Comparison of ENCODE assay signal across 13 cellular contexts in genomic region chr19:17748884-17749638, GRCh38. TPM values are rescaled to one million over a fixed set of nuclear protein-coding genes. Genes with fewer than 3 reads are reported as not detected.
A peak's percentile ranks its signal among the peaks of the same experiment; 100 is the strongest.
DNase-seq lines count a peak whose midpoint lies in the region; ATAC-seq, FAIRE-seq and TF ChIP-seq lines count a peak whose summit lies in the region.
"Had no signal": no experiment of that assay in that cellular context is flagged by ENCODE, and none has a peak within 500 bp of the region (broad histone marks: within the 10 kb centered on the region; RNA-seq: fewer than 3 reads in every experiment).

No MANE protein-coding gene starts in this region.

- TF ChIP-seq CTCF in astrocyte (IDR thresholded peaks at IDR 0.05; ENCODE audit: insufficient read depth, low read depth, low read length) (no peak), nephron progenitor cell (IDR thresholded peaks at IDR 0.05) (no peak), upper lobe of right lung (IDR thresholded peaks at IDR 0.05) (no peak)

- H3K9me3 ChIP-seq in CD8-positive, alpha-beta memory T cell (ENCODE audit: low read length), result no peaks in the 10 kb centered on the region
- H3K9me3 ChIP-seq in astrocyte (ENCODE audit: insufficient read depth, low read depth, low read length) (no peaks in the 10 kb centered on the region), upper lobe of right lung (no peaks in the 10 kb centered on the region)
- H3K9me3 ChIP-seq: suprapubic skin had no signal

- H3K79me2 ChIP-seq in astrocyte (ENCODE audit: insufficient read depth, low read length), result no peaks in the 10 kb centered on the region

- POLR2A ChIA-PET in CD8-positive, alpha-beta memory T cell (lab: Charles Lee), result interaction anchor here (1.6 kb wide), 1 partner anchor 30 kb away, joined by 4 read pairs; the partner anchor contains the start of gene MAP1S

- peak overlapping the region; percentile 54 for H3K4me3 ChIP-seq in CD8-positive, alpha-beta memory T cell (ENCODE audit: low read length)
- H3K4me3 ChIP-seq in astrocyte (ENCODE audit: insufficient read depth, low read depth, low read length) (no peak overlapping the region), upper lobe of right lung (no peak overlapping the region)

- H3K27ac Mint-ChIP-seq in CD8-positive, alpha-beta memory T cell, result peak overlapping the region; percentile 71 to 98 (median 96)
- H3K27ac Mint-ChIP-seq in IgD-negative memory B cell (peak overlapping the region; percentile 72 to 94 (median 88)), astrocyte (ENCODE audit: unreplicated experiment) (peak overlapping the region; percentile 41), nephron progenitor cell (no peak overlapping the region)

- no peaks in the 10 kb centered on the region for H3K36me3 ChIP-seq in CD8-positive, alpha-beta memory T cell (ENCODE audit: insufficient read depth, low read length)
- H3K36me3 ChIP-seq in astrocyte (ENCODE audit: insufficient read depth, low read length) (no peaks in the 10 kb centered on the region), upper lobe of right lung (no peaks in the 10 kb centered on the region)
- H3K36me3 ChIP-seq: suprapubic skin had no signal

- no peaks in the 10 kb centered on the region for H3K27me3 ChIP-seq in CD8-positive, alpha-beta memory T cell (ENCODE audit: insufficient read depth, low read length, poor library complexity, severe bottlenecking)
- no peaks in the 10 kb centered on the region for H3K27me3 ChIP-seq in astrocyte (ENCODE audit: insufficient read depth, low read length)
- no peaks in the 10 kb centered on the region for H3K27me3 ChIP-seq in upper lobe of right lung
- H3K27me3 ChIP-seq: suprapubic skin had no signal

- H3K4me3 Mint-ChIP-seq in CD8-positive, alpha-beta memory T cell, result peak overlapping the region; percentile 87 to 98 (median 95)
- H3K4me3 Mint-ChIP-seq in IgD-negative memory B cell (peak overlapping the region; percentile 76 to 94 (median 84)), astrocyte (ENCODE audit: unreplicated experiment) (peak overlapping the region; percentile 0), nephron progenitor cell (peak overlapping the region; percentile 49)

- peaks cover 44 to 56% (median 44%) of the 10 kb centered on the region in 3 donors for H3K4me1 Mint-ChIP-seq in CD8-positive, alpha-beta memory T cell
- H3K4me1 Mint-ChIP-seq in IgD-negative memory B cell (peaks cover 29 to 39% (median 37%) of the 10 kb centered on the region in 3 donors), astrocyte (ENCODE audit: low read depth, unreplicated experiment) (no peaks in the 10 kb centered on the region), nephron progenitor cell (peaks cover 15% of the 10 kb centered on the region)

- intact Hi-C loops in upper lobe of right lung (cut with DNase I), result no loop called here

- ATAC-seq in GM19455 (IDR thresholded peaks at IDR 0.05; ENCODE audit: unreplicated experiment) (no peak), upper lobe of right lung (no peak)
- ATAC-seq: PC-3, sciatic nerve had no signal

- no peak overlapping the region for H3K9ac ChIP-seq in astrocyte (ENCODE audit: low read length)

- no peaks in the 10 kb centered on the region for H3K9me3 Mint-ChIP-seq in CD8-positive, alpha-beta memory T cell
- H3K9me3 Mint-ChIP-seq in IgD-negative memory B cell, result no peaks in the 10 kb centered on the region
- no peaks in the 10 kb centered on the region for H3K9me3 Mint-ChIP-seq in astrocyte (ENCODE audit: unreplicated experiment)
- no peaks in the 10 kb centered on the region for H3K9me3 Mint-ChIP-seq in nephron progenitor cell

- peaks cover 48% of the 10 kb centered on the region for H3K4me1 ChIP-seq in CD8-positive, alpha-beta memory T cell (ENCODE audit: insufficient read depth, low read length)
- H3K4me1 ChIP-seq in astrocyte (ENCODE audit: insufficient read depth, low read length) (no peaks in the 10 kb centered on the region), upper lobe of right lung (peaks cover 11% of the 10 kb centered on the region)

- CTCF ChIA-PET in CD8-positive, alpha-beta memory T cell (lab: Charles Lee), result interaction anchor here (1.2 to 2.2 kb wide), 3 partner anchors 17 to 106 kb away, joined by 3 to 5 read pairs (median 4); no protein-coding TSS in a partner anchor

- H3K27ac ChIP-seq in CD8-positive, alpha-beta memory T cell (ENCODE audit: low read depth, low read length), result no peak overlapping the region
- H3K27ac ChIP-seq in astrocyte (ENCODE audit: low read depth, low read length) (no peak overlapping the region), upper lobe of right lung (no peak overlapping the region)
- H3K27ac ChIP-seq: suprapubic skin had no signal

- H3K27me3 Mint-ChIP-seq in CD8-positive, alpha-beta memory T cell, result no peaks in the 10 kb centered on the region
- H3K27me3 Mint-ChIP-seq in IgD-negative memory B cell (no peaks in the 10 kb centered on the region), astrocyte (ENCODE audit: low read depth, unreplicated experiment) (peaks cover 16% of the 10 kb centered on the region), nephron progenitor cell (ENCODE audit: low read depth, poor library complexity) (peaks cover 18% of the 10 kb centered on the region)

- no peak overlapping the region for H2AFZ ChIP-seq in astrocyte (ENCODE audit: low read depth, low read length)

- no peak overlapping the region for H3K4me2 ChIP-seq in astrocyte (ENCODE audit: low read length)

- FAIRE-seq in astrocyte (lab: Jason Lieb, UNC), result no peak
- FAIRE-seq: endometrium had no signal

- peaks cover 0 to 13% (median 2%) of the 10 kb centered on the region in 3 donors for H3K36me3 Mint-ChIP-seq in CD8-positive, alpha-beta memory T cell
- H3K36me3 Mint-ChIP-seq in IgD-negative memory B cell (no peaks in the 10 kb centered on the region), astrocyte (ENCODE audit: low read depth, unreplicated experiment) (no peaks in the 10 kb centered on the region), nephron progenitor cell (ENCODE audit: low read depth) (no peaks in the 10 kb centered on the region)

- no peaks in the 10 kb centered on the region for H4K20me1 ChIP-seq in astrocyte (ENCODE audit: insufficient read depth, low read length)

- no peak for DNase-seq in CD8-positive, alpha-beta memory T cell
- DNase-seq in astrocyte (ENCODE audit: low read depth) (no peak), nephron progenitor cell (no peak), upper lobe of right lung (no peak)
- no peak for DNase-seq in NK-92 treated with Interleukin-12 subunit alpha and Interleukin-12 subunit beta, amount 100 ng/mL, for 24 hours (lab: John Stamatoyannopoulos, UW)
- DNase-seq: PC-3 had no signal

RNA-seq across cellular contexts. Expression of gene FCHO1, which starts 2.2 kb away (rescaled TPM):
- total RNA-seq in CD8-positive, alpha-beta memory T cell, result 10 to 100 TPM; 37.7 to 38.7 TPM
- polyA plus RNA-seq in CD8-positive, alpha-beta memory T cell, result 23.0 TPM
- polyA plus RNA-seq in IgD-negative memory B cell, result 42.4 TPM
- total RNA-seq in astrocyte, result 1.7 and 2.0 TPM in 2 replicates
- 7.4 TPM for total RNA-seq in upper lobe of right lung

RNA-seq across cellular contexts. Expression of gene MAP1S, which starts 29.8 kb away (rescaled TPM):
- total RNA-seq in CD8-positive, alpha-beta memory T cell, result 10 to 100 TPM; 66.1 to 72.3 TPM
- polyA plus RNA-seq in CD8-positive, alpha-beta memory T cell, result 43.0 TPM
- polyA plus RNA-seq in IgD-negative memory B cell, result 50.3 TPM
- total RNA-seq in astrocyte (72.3 and 82.2 TPM in 2 replicates), upper lobe of right lung (71.4 TPM)

RNA-seq across cellular contexts. Expression of gene B3GNT3, which starts 45.9 kb away (rescaled TPM):
- not detected for total RNA-seq in CD8-positive, alpha-beta memory T cell
- polyA plus RNA-seq in CD8-positive, alpha-beta memory T cell, result not detected
- not detected for polyA plus RNA-seq in IgD-negative memory B cell
- total RNA-seq in astrocyte (0.36 TPM in 1 of 2 replicates, not detected in the other), upper lobe of right lung (2.1 TPM)
- total RNA-seq: glomerular endothelial cell; T-helper 2 cell treated with Interferon-gamma antibody and Interleukin-4, amounts not matched to agents 100 ng/mL and 5 ng/mL, for 36 hours had no signal

Comparison
In these comparisons a context has a peak if more than half of its experiments do, and no peak if none do; other contexts are left out.
1. H3K4me3 Mint-ChIP-seq: peak in every context shown above with its lines; median percentile 95 in CD8-positive, alpha-beta memory T cell; 84 in IgD-negative memory B cell; 49 in nephron progenitor cell; 0 in astrocyte.